ENCODE assay signal across 24 cellular contexts in genomic region chr2:10220045-10220444, GRCh38.
"Had no signal": no experiment of that assay in that cellular context is flagged by ENCODE, and none has a peak within 500 bp of the region (broad histone marks: within the 10 kb centered on the region; RNA-seq: fewer than 3 reads in every experiment).

No MANE protein-coding gene starts in this region.

- H3K79me2 ChIP-seq: hepatocyte had no signal

- H3K27me3 ChIP-seq: brain microvascular endothelial cell, hepatocyte, left lung had no signal

- H3K4me3 ChIP-seq: hepatocyte, left lung, tibial artery had no signal

- H3K4me3 Mint-ChIP-seq: activated CD4-positive, alpha-beta memory T cell treated with anti-CD3 and anti-CD28 coated beads, Interleukin-2, amount 10 ng/mL, durations not matched to agents 7 days and 5 days; activated CD4-positive, alpha-beta T cell treated with anti-CD3 and anti-CD28 coated beads, Interleukin-2, amount 10 ng/mL, durations not matched to agents 24 days and 14 days; activated naive CD8-positive, alpha-beta T cell treated with anti-CD3 and anti-CD28 coated beads, Interleukin-2, amount 50 U/mL, for 24 hours; activated T-helper 1 cell treated with anti-CD3 and anti-CD28 coated beads, Interleukin-12 subunit alpha, Interleukin-12 subunit beta, Interleukin-2, Interleukin-4 antibody, amounts not matched to agents 30 ng/mL and 10 ng/mL and 1 ng/mL, durations not matched to agents 14 hours and 24 hours and 36 hours; effector memory CD8-positive, alpha-beta T cell; immature natural killer cell; stimulated activated naive CD8-positive, alpha-beta T cell treated with anti-CD3 and anti-CD28 coated beads, Interleukin-15, Interleukin-2, amounts not matched to agents 100 ng/mL and 50 ng/mL, for 24 hours had no signal

- H3K9me3 ChIP-seq: left lung, tibial artery had no signal

- H3K27me3 Mint-ChIP-seq: activated CD4-positive, alpha-beta memory T cell treated with anti-CD3 and anti-CD28 coated beads, Interleukin-2, amount 10 ng/mL, durations not matched to agents 7 days and 5 days; activated CD4-positive, alpha-beta T cell treated with anti-CD3 and anti-CD28 coated beads, Interleukin-2, amount 10 ng/mL, durations not matched to agents 24 days and 14 days; activated naive CD8-positive, alpha-beta T cell treated with anti-CD3 and anti-CD28 coated beads, Interleukin-2, amount 50 U/mL, for 24 hours; stimulated activated naive CD8-positive, alpha-beta T cell treated with anti-CD3 and anti-CD28 coated beads, Interleukin-15, Interleukin-2, amounts not matched to agents 100 ng/mL and 50 ng/mL, for 24 hours had no signal

- H3K27ac Mint-ChIP-seq: activated CD4-positive, alpha-beta memory T cell treated with anti-CD3 and anti-CD28 coated beads, Interleukin-2, amount 10 ng/mL, durations not matched to agents 7 days and 5 days; activated CD4-positive, alpha-beta T cell treated with anti-CD3 and anti-CD28 coated beads, Interleukin-2, amount 10 ng/mL, durations not matched to agents 24 days and 14 days; activated naive CD8-positive, alpha-beta T cell treated with anti-CD3 and anti-CD28 coated beads, Interleukin-2, amount 50 U/mL, for 24 hours; activated T-helper 1 cell treated with anti-CD3 and anti-CD28 coated beads, Interleukin-12 subunit alpha, Interleukin-12 subunit beta, Interleukin-2, Interleukin-4 antibody, amounts not matched to agents 30 ng/mL and 10 ng/mL and 1 ng/mL, durations not matched to agents 14 hours and 24 hours and 36 hours; effector memory CD8-positive, alpha-beta T cell; immature natural killer cell; stimulated activated naive CD8-positive, alpha-beta T cell treated with anti-CD3 and anti-CD28 coated beads, Interleukin-15, Interleukin-2, amounts not matched to agents 100 ng/mL and 50 ng/mL, for 24 hours had no signal

- H3K36me3 Mint-ChIP-seq: immature natural killer cell had no signal

- H3K36me3 ChIP-seq: brain microvascular endothelial cell, left lung, tibial artery had no signal

- H3K4me1 ChIP-seq: left lung, tibial artery had no signal

- ATAC-seq: activated CD4-positive, CD25-positive, alpha-beta regulatory T cell treated with anti-CD3 and anti-CD28 coated beads, Interleukin-2, amount 50 U/mL, for 24 hours; activated naive CD8-positive, alpha-beta T cell treated with anti-CD3 and anti-CD28 coated beads, Interleukin-2, amount 50 U/mL, for 24 hours; effector memory CD8-positive, alpha-beta T cell; esophagus mucosa; left lung had no signal

- H3K4me2 ChIP-seq: hepatocyte had no signal

- H3K27ac ChIP-seq: brain microvascular endothelial cell, hepatocyte, left lung, tibial artery had no signal

- H2AFZ ChIP-seq: hepatocyte had no signal

- DNase-seq: activated CD4-positive, alpha-beta memory T cell treated with anti-CD3 and anti-CD28 coated beads, Interleukin-2, amount 10 ng/mL, durations not matched to agents 7 days and 5 days; activated CD4-positive, alpha-beta T cell treated with anti-CD3 and anti-CD28 coated beads, Interleukin-2, amount 10 ng/mL, durations not matched to agents 24 days and 14 days; activated gamma-delta T cell; activated naive CD4-positive, alpha-beta T cell treated with anti-CD3 and anti-CD28 coated beads, Interleukin-2, amount 50 U/mL, for 16 hours; activated naive CD8-positive, alpha-beta T cell treated with anti-CD3 and anti-CD28 coated beads, Interleukin-2, amount 50 U/mL, for 24 hours; brain microvascular endothelial cell; central memory CD4-positive, alpha-beta T cell; effector memory CD8-positive, alpha-beta T cell; glutamatergic neuron; immature natural killer cell; kidney glomerular epithelial cell; midbrain; occipital lobe; retina; stimulated activated CD4-positive, alpha-beta T cell treated with anti-CD3 and anti-CD28 coated beads, Interleukin-12 subunit alpha, Interleukin-12 subunit beta, amount 100 ng/mL, for 4 hours; stimulated activated CD4-positive, alpha-beta T cell treated with anti-CD3 and anti-CD28 coated beads, Interleukin-4, amount 100 ng/mL, for 4 hours; T-helper 2 cell; tibial artery had no signal

- H3K4me1 Mint-ChIP-seq: activated CD4-positive, alpha-beta T cell treated with anti-CD3 and anti-CD28 coated beads, Interleukin-2, amount 10 ng/mL, durations not matched to agents 24 days and 14 days; immature natural killer cell had no signal

- H3K9me3 Mint-ChIP-seq: activated CD4-positive, alpha-beta memory T cell treated with anti-CD3 and anti-CD28 coated beads, Interleukin-2, amount 10 ng/mL, durations not matched to agents 7 days and 5 days; activated CD4-positive, alpha-beta T cell treated with anti-CD3 and anti-CD28 coated beads, Interleukin-2, amount 10 ng/mL, durations not matched to agents 24 days and 14 days; activated naive CD8-positive, alpha-beta T cell treated with anti-CD3 and anti-CD28 coated beads, Interleukin-2, amount 50 U/mL, for 24 hours; activated T-helper 1 cell treated with anti-CD3 and anti-CD28 coated beads, Interleukin-12 subunit alpha, Interleukin-12 subunit beta, Interleukin-2, Interleukin-4 antibody, amounts not matched to agents 30 ng/mL and 10 ng/mL and 1 ng/mL, durations not matched to agents 14 hours and 24 hours and 36 hours; effector memory CD8-positive, alpha-beta T cell; immature natural killer cell; stimulated activated naive CD8-positive, alpha-beta T cell treated with anti-CD3 and anti-CD28 coated beads, Interleukin-15, Interleukin-2, amounts not matched to agents 100 ng/mL and 50 ng/mL, for 24 hours had no signal
